ENCODE assay signal across 8 cellular contexts in genomic region chr12:89707623-89707991, GRCh38. TPM values are rescaled to one million over a fixed set of nuclear protein-coding genes. Genes with fewer than 3 reads are reported as not detected.
DNase-seq lines count a peak whose midpoint lies in the region; ATAC-seq and TF ChIP-seq lines count a peak whose summit lies in the region.

No MANE protein-coding gene starts in this region.

- H3K9me3 ChIP-seq in OCI-LY7 (ENCODE audit: low read length) (no peaks in the 10 kb centered on the region), spleen (no peaks in the 10 kb centered on the region)

- POLR2A ChIA-PET in OCI-LY7 (lab: Charles Lee): interaction anchor here (0.7 to 4.1 kb wide), 5 partner anchors 9 to 221 kb away, joined by 3 to 22 read pairs (median 6); no protein-coding TSS in a partner anchor

- H4K20me1 ChIP-seq in OCI-LY7 (ENCODE audit: insufficient read depth, low read length): peaks cover 43% of the 10 kb centered on the region

- no peak for TF ChIP-seq CTCF in GM13976 (IDR thresholded peaks at IDR 0.05; ENCODE audit: borderline replicate concordance, control extremely low read depth, extremely low read depth, insufficient read depth, missing control alignments)
- no peak for TF ChIP-seq CTCF in OCI-LY7 (conservative IDR thresholded peaks at IDR 0.05; ENCODE audit: low read length)
- no peak for TF ChIP-seq CTCF in astrocyte of the spinal cord (IDR thresholded peaks at IDR 0.05; ENCODE audit: low read depth, low read length)
- TF ChIP-seq CTCF in spleen (IDR thresholded peaks at IDR 0.05 in 8 of 11, conservative IDR thresholded peaks at IDR 0.05 in 3 of 11): no peak

- peak overlapping the region; percentile 81 for H3K4me2 ChIP-seq in OCI-LY7 (ENCODE audit: low read length)

- CTCF ChIA-PET in OCI-LY7 (lab: Charles Lee; ENCODE audit: unreplicated experiment): no interaction called here

- H3K36me3 ChIP-seq in OCI-LY7 (ENCODE audit: insufficient read depth, low read length): no peaks in the 10 kb centered on the region
- no peaks in the 10 kb centered on the region for H3K36me3 ChIP-seq in spleen

- H3K27me3 ChIP-seq in spleen (replicated peaks in 1 of 7): no peaks in the 10 kb centered on the region

- in situ Hi-C loops in GM13976 (cut with MboI; ENCODE audit: low sequenced_read_pairs, unreplicated experiment): no loop called here
- in situ Hi-C loops in astrocyte of the spinal cord (cut with HindIII; ENCODE audit: low sequenced_read_pairs): no loop called here

- H3K27ac ChIP-seq in OCI-LY7 (ENCODE audit: low read depth, low read length, poor library complexity, severe bottlenecking) (peak overlapping the region; percentile 87), spleen (peak overlapping the region; percentile 93 to 100 (median 99))

- H3K79me2 ChIP-seq in OCI-LY7 (ENCODE audit: insufficient read depth, low read depth, low read length): peaks cover 62% of the 10 kb centered on the region

- no peak for ATAC-seq in GM19324 (IDR thresholded peaks at IDR 0.05; ENCODE audit: low FRiP score, unreplicated experiment)

- no peaks in the 10 kb centered on the region for H3K9me2 ChIP-seq in OCI-LY7 (ENCODE audit: insufficient read depth, low read length)

- no peak for TF ChIP-seq POLR2A in spleen (IDR thresholded peaks at IDR 0.05)

- BruUV-seq in OCI-LY7 (replicated peaks; lab: Mats Ljungman, UMichigan): no TSS peak

- H2AFZ ChIP-seq in OCI-LY7 (ENCODE audit: low read length): no peak overlapping the region

- DNase-seq in GM13976 (ENCODE audit: low spot score): peak; percentile 15
- peak; percentile 42 for DNase-seq in OCI-LY7 (ENCODE audit: low spot score)
- no peak for DNase-seq in astrocyte of the spinal cord (ENCODE audit: low read depth, low spot score)
- DNase-seq in iPS-NIHi7 (ENCODE audit: extremely low spot score): peak; percentile 48
- peak; percentile 86 for DNase-seq in spleen
- no peak for DNase-seq in GM19238 (ENCODE audit: insufficient read length, low spot score)
- no peak for DNase-seq in NCI-H2196 (lab: John Stamatoyannopoulos, UW; ENCODE audit: unreplicated experiment)

- H3K4me1 ChIP-seq in OCI-LY7 (ENCODE audit: insufficient read depth, low read length, poor library complexity, severe bottlenecking): peaks cover 46% of the 10 kb centered on the region
- peaks cover 26 to 73% (median 55%) of the 10 kb centered on the region in 6 donors for H3K4me1 ChIP-seq in spleen

- H3K4me3 ChIP-seq in OCI-LY7 (ENCODE audit: low read depth, low read length, poor library complexity, severe bottlenecking) (peak overlapping the region; percentile 94), astrocyte of the spinal cord (ENCODE audit: low read depth, low read length) (peak overlapping the region; percentile 78), spleen (peak overlapping the region; percentile 68 to 91 (median 88))

- 0 to 3% (median 1%) methylated on average over 16 to 19 of the region's 19 CpGs for WGBS in spleen, 5 donors

- intact Hi-C loops in OCI-LY7 (cut with micrococcal nuclease; ENCODE audit: unreplicated experiment): loop anchor here (5.0 kb wide), 3 partner anchors 135 to 170 kb away; no protein-coding TSS in a partner anchor
- intact Hi-C loops in spleen (cut with DNase I; ENCODE audit: low total_unique reads): no loop called here

RNA-seq across cellular contexts. Expression of gene ATP2B1, which starts 1.0 kb away (rescaled TPM):
- 62.8 and 74.9 TPM in 2 replicates for total RNA-seq in OCI-LY7 (2014; rRNA removed; shearing (Covaris generic))
- total RNA-seq in OCI-LY7 (2022) (58.5 and 61.7 TPM in 2 replicates), spleen (100 to 1,000 TPM in 2 of 7 donors, 10 to 100 TPM in 5; 64.2 to 130 (median 82.2) TPM)
- polyA plus RNA-seq in spleen: 10 to 100 TPM; 13.2 to 17.1 (median 14.0) TPM

Comparison
In these comparisons a context has a peak if more than half of its experiments do, and no peak if none do; other contexts are left out.
1. DNase-seq: peak in GM13976 (single experiment), OCI-LY7 (single experiment), iPS-NIHi7 (single experiment) and spleen (single experiment); none in astrocyte of the spinal cord (single experiment), GM19238 (single experiment) and NCI-H2196 (single experiment).
2. Peak in every context shown above with its lines, with median percentiles within 50 percentile points of each other: H3K4me3 ChIP-seq.